9 cellular contexts compared by ENCODE assay signal in the genomic region with DNA sequence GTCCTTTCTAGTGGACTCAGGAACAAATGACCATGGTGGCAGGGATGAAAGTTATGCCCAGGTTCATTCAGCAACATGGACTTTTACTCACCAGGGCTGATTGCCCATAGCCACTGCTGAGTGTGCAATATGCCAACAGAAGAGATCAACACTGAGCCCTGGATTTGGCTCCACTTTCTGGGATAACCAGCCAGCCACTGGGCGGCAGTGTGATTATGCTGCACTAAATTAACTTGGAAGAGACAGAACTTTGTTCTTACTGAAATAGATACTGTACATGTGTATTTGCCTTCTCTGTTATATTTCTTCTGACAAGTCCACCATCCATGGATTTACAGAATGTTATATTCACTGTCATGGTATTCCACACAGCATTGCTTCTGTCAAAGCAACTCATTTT.
DNase-seq lines count a peak whose midpoint lies in the region; ATAC-seq, FAIRE-seq and TF ChIP-seq lines count a peak whose summit lies in the region.
"Had no signal": no experiment of that assay in that cellular context is flagged by ENCODE, and none has a peak within 500 bp of the region (broad histone marks: within the 10 kb centered on the region; RNA-seq: fewer than 3 reads in every experiment).

No MANE protein-coding gene starts in this region.

- CTCF ChIA-PET in HCT116 (lab: Charles Lee): no interaction called here
- CTCF ChIA-PET in CD8-positive, alpha-beta memory T cell (lab: Charles Lee): no interaction called here

- TF ChIP-seq RAD21 in HCT116 (IDR thresholded peaks at IDR 0.05; ENCODE audit: low read depth): no peak

- no peak for ATAC-seq in HCT116

- no TSS peak for BruUV-seq in HCT116 (replicated peaks; lab: Mats Ljungman, UMichigan)

- dilution Hi-C loops in keratinocyte (cut with MboI; ENCODE audit: extremely low pct_ligation_motif_present, low sequenced_read_pairs): no loop called here

- 6 to 30% (median 24%) methylated on average over 1 of the region's 1 CpG for WGBS in adrenal gland, 4 donors
- 20% methylated on average over 1 of the region's 1 CpG; no CpG with 5 or more reads in 1 of the 2 donors for WGBS in transverse colon (ENCODE audit: low coverage in 1 of 2), 2 donors

- H3K27ac Mint-ChIP-seq in CD8-positive, alpha-beta memory T cell: no peak overlapping the region
- H3K27ac Mint-ChIP-seq in activated T-helper 1 cell treated with anti-CD3 and anti-CD28 coated beads, Interleukin-12 subunit alpha, Interleukin-12 subunit beta, Interleukin-2, Interleukin-4 antibody, amounts not matched to agents 30 ng/mL and 10 ng/mL and 1 ng/mL, durations not matched to agents 14 hours and 24 hours and 36 hours: no peak overlapping the region

- TF ChIP-seq EP300 in transverse colon (IDR thresholded peaks at IDR 0.05; ENCODE audit: low read depth): no peak

- no peak overlapping the region for H3K4me2 ChIP-seq in HCT116 (ENCODE audit: low read length)
- no peak overlapping the region for H3K4me2 ChIP-seq in keratinocyte (ENCODE audit: control insufficient read depth, extremely low read depth, insufficient read depth, low read depth, low read length)

- H3K4me3 ChIP-seq in HCT116 (replicated peaks in 1 of 2; ENCODE audit: low read depth in 1 of 2, low read length in 2 of 2): no peak overlapping the region
- no peak overlapping the region for H3K4me3 ChIP-seq in adrenal gland
- H3K4me3 ChIP-seq in keratinocyte (ENCODE audit: control insufficient read depth in 2 of 3, extremely low read depth in 1 of 3, insufficient read depth in 2 of 3, low read depth in 1 of 3, low read length in 3 of 3): no peak overlapping the region
- no peak overlapping the region for H3K4me3 ChIP-seq in CD8-positive, alpha-beta memory T cell (ENCODE audit: low read length)
- no peak overlapping the region for H3K4me3 ChIP-seq in transverse colon
- H3K4me3 ChIP-seq: tibial nerve had no signal

- RAD21 ChIA-PET in HCT116 (lab: Charles Lee; ENCODE audit: low non-redundant PET in 1 of 2, low total read pairs in 2 of 2, uncharacterized antibody in 2 of 2, unreplicated experiment in 2 of 2): interaction anchor here in 1 of 2 experiments (0.6 kb wide), 1 partner anchor 187 kb away, joined by 3 read pairs; no protein-coding TSS in a partner anchor

- POLR2A ChIA-PET in HCT116 (lab: Charles Lee): no interaction called here
- POLR2A ChIA-PET in CD8-positive, alpha-beta memory T cell (lab: Charles Lee): no interaction called here

- H3K9me3 Mint-ChIP-seq in CD8-positive, alpha-beta memory T cell: peaks cover 0 to 2% (median 0%) of the 10 kb centered on the region in 5 donors
- peaks cover 10% of the 10 kb centered on the region for H3K9me3 Mint-ChIP-seq in activated T-helper 1 cell treated with anti-CD3 and anti-CD28 coated beads, Interleukin-12 subunit alpha, Interleukin-12 subunit beta, Interleukin-2, Interleukin-4 antibody, amounts not matched to agents 30 ng/mL and 10 ng/mL and 1 ng/mL, durations not matched to agents 14 hours and 24 hours and 36 hours

- in situ Hi-C loops in ACHN (cut with HindIII; ENCODE audit: low pct_ligation_motif_present, low pct_unique_long_range_greater_than_20kb, low sequenced_read_pairs) (no loop called here), transverse colon (cut with MboI; ENCODE audit: low pct_ligation_motif_present in 1 of 4, low pct_unique_long_range_greater_than_20kb in 1 of 4, low sequenced_read_pairs in 3 of 4) (no loop called here)

- H3K4me3 Mint-ChIP-seq in CD8-positive, alpha-beta memory T cell: no peak overlapping the region
- H3K4me3 Mint-ChIP-seq in activated T-helper 1 cell treated with anti-CD3 and anti-CD28 coated beads, Interleukin-12 subunit alpha, Interleukin-12 subunit beta, Interleukin-2, Interleukin-4 antibody, amounts not matched to agents 30 ng/mL and 10 ng/mL and 1 ng/mL, durations not matched to agents 14 hours and 24 hours and 36 hours: no peak overlapping the region

- TF ChIP-seq CTCF in HCT116 (IDR thresholded peaks at IDR 0.05 in 2 of 3, conservative IDR thresholded peaks at IDR 0.05 in 1 of 3; ENCODE audit: borderline replicate concordance in 1 of 3, insufficient read depth in 1 of 3, low read depth in 2 of 3, low read length in 2 of 3) (peak in 2 of 3 experiments; percentile 14 to 16; a peak in 1 of 6 replicates), adrenal gland (IDR thresholded peaks at IDR 0.05) (peak in 5 of 6 experiments; percentile 21 to 33 (median 22)), keratinocyte (optimal IDR thresholded peaks at IDR 0.05 in 1 of 3, IDR thresholded peaks at IDR 0.05 in 1 of 3, conservative IDR thresholded peaks at IDR 0.05 in 1 of 3; ENCODE audit: extremely low read depth in 1 of 3, insufficient read depth in 2 of 3, low read length in 3 of 3) (peak; percentile 74 to 81 (median 80)), transverse colon (IDR thresholded peaks at IDR 0.05) (peak in 2 of 5 experiments; percentile 22 to 24)

- intact Hi-C loops in HCT116 (cut with micrococcal nuclease) (no loop called here), adrenal gland (cut with DNase I) (loop anchor here in 1 of 2 donors (10.0 kb wide), 1 partner anchor 760 kb away; a partner anchor contains a TSS), transverse colon (cut with DNase I; ENCODE audit: low total_unique reads) (no loop called here)
- intact Hi-C loops in activated T-helper 1 cell treated with anti-CD3 and anti-CD28 coated beads, Interleukin-12 subunit alpha, Interleukin-12 subunit beta, Interleukin-2, Interleukin-4 antibody, amounts not matched to agents 30 ng/mL and 10 ng/mL and 1 ng/mL, durations not matched to agents 14 hours and 24 hours and 36 hours (cut with micrococcal nuclease): no loop called here

- no peaks in the 10 kb centered on the region for H3K9me1 ChIP-seq in keratinocyte (ENCODE audit: control insufficient read depth, extremely low read depth, insufficient read depth, low read length)

- H3K36me3 Mint-ChIP-seq in CD8-positive, alpha-beta memory T cell: no peaks in the 10 kb centered on the region
- H3K36me3 Mint-ChIP-seq in activated T-helper 1 cell treated with anti-CD3 and anti-CD28 coated beads, Interleukin-12 subunit alpha, Interleukin-12 subunit beta, Interleukin-2, Interleukin-4 antibody, amounts not matched to agents 30 ng/mL and 10 ng/mL and 1 ng/mL, durations not matched to agents 14 hours and 24 hours and 36 hours (ENCODE audit: low read depth): no peaks in the 10 kb centered on the region

- DNase-seq in ACHN: peak; percentile 40
- DNase-seq in HCT116 (ENCODE audit: low read depth, low spot score): no peak
- DNase-seq in adrenal gland: peak; percentile 21 to 74 (median 28)
- no peak for DNase-seq in keratinocyte (ENCODE audit: low read depth, low spot score)
- no peak for DNase-seq in CD8-positive, alpha-beta memory T cell
- no peak for DNase-seq in stimulated activated naive CD4-positive, alpha-beta T cell treated with Interleukin-2 at 50 U/mL for 16 hours (lab: John Stamatoyannopoulos, UW)
- DNase-seq in transverse colon: no peak
- no peak for DNase-seq in activated T-helper 1 cell treated with anti-CD3 and anti-CD28 coated beads, Interleukin-12 subunit alpha, Interleukin-12 subunit beta, Interleukin-2, Interleukin-4 antibody, amounts not matched to agents 30 ng/mL and 10 ng/mL and 1 ng/mL, durations not matched to agents 14 hours and 24 hours and 36 hours (ENCODE audit: low spot score)

- H3K36me3 ChIP-seq in HCT116 (ENCODE audit: control insufficient read depth in 1 of 2, insufficient read depth in 2 of 2, low read length in 2 of 2) (no peaks in the 10 kb centered on the region), adrenal gland (replicated peaks in 1 of 2) (no peaks in the 10 kb centered on the region), keratinocyte (ENCODE audit: control insufficient read depth in 2 of 2, extremely low read depth in 1 of 2, insufficient read depth in 2 of 2, low read length in 2 of 2) (no peaks in the 10 kb centered on the region), transverse colon (no peaks in the 10 kb centered on the region)
- no peaks in the 10 kb centered on the region for H3K36me3 ChIP-seq in CD8-positive, alpha-beta memory T cell (ENCODE audit: insufficient read depth, low read length)
- H3K36me3 ChIP-seq: tibial nerve had no signal

- H3K27me3 Mint-ChIP-seq in CD8-positive, alpha-beta memory T cell: no peaks in the 10 kb centered on the region
- no peaks in the 10 kb centered on the region for H3K27me3 Mint-ChIP-seq in activated T-helper 1 cell treated with anti-CD3 and anti-CD28 coated beads, Interleukin-12 subunit alpha, Interleukin-12 subunit beta, Interleukin-2, Interleukin-4 antibody, amounts not matched to agents 30 ng/mL and 10 ng/mL and 1 ng/mL, durations not matched to agents 14 hours and 24 hours and 36 hours (ENCODE audit: insufficient read depth)

- H3K79me2 ChIP-seq in HCT116 (ENCODE audit: insufficient read depth, low read length): no peaks in the 10 kb centered on the region
- H3K79me2 ChIP-seq in keratinocyte (ENCODE audit: control insufficient read depth, insufficient read depth, low read length): no peaks in the 10 kb centered on the region

- TF ChIP-seq POLR2A in HCT116 (IDR thresholded peaks at IDR 0.05; ENCODE audit: borderline replicate concordance, extremely low read depth, insufficient read depth, insufficient read length) (no peak), adrenal gland (IDR thresholded peaks at IDR 0.05) (no peak), transverse colon (IDR thresholded peaks at IDR 0.05) (no peak)

- no peak overlapping the region for H2AFZ ChIP-seq in HCT116 (ENCODE audit: low read depth, low read length, poor library complexity, severe bottlenecking)
- no peak overlapping the region for H2AFZ ChIP-seq in keratinocyte (ENCODE audit: control insufficient read depth, low read length)

- H4K20me1 ChIP-seq in HCT116 (ENCODE audit: insufficient read depth) (no peaks in the 10 kb centered on the region), keratinocyte (ENCODE audit: control insufficient read depth, extremely low read depth, insufficient read depth, low read length) (no peaks in the 10 kb centered on the region)

- H3K4me1 ChIP-seq in HCT116 (ENCODE audit: control insufficient read depth in 1 of 2, insufficient read depth in 2 of 2, low read length in 2 of 2): no peaks in the 10 kb centered on the region
- H3K4me1 ChIP-seq in adrenal gland (replicated peaks in 1 of 2): no peaks in the 10 kb centered on the region
- H3K4me1 ChIP-seq in keratinocyte (ENCODE audit: control insufficient read depth, extremely low read depth, insufficient read depth, low read length): no peaks in the 10 kb centered on the region
- H3K4me1 ChIP-seq in CD8-positive, alpha-beta memory T cell (ENCODE audit: insufficient read depth, low read length): no peaks in the 10 kb centered on the region
- H3K4me1 ChIP-seq in transverse colon: no peaks in the 10 kb centered on the region
- H3K4me1 ChIP-seq: tibial nerve had no signal

- no peak for FAIRE-seq in keratinocyte (lab: Jason Lieb, UNC)

- H3K9me2 ChIP-seq in HCT116 (ENCODE audit: insufficient read depth): no peaks in the 10 kb centered on the region

- H3K9ac ChIP-seq in HCT116 (ENCODE audit: low read length) (no peak overlapping the region), keratinocyte (ENCODE audit: control insufficient read depth, extremely low read depth, insufficient read depth, low read length) (no peak overlapping the region)

- H3K27ac ChIP-seq in HCT116 (ENCODE audit: low read depth, low read length) (no peak overlapping the region), adrenal gland (no peak overlapping the region), keratinocyte (ENCODE audit: control insufficient read depth, insufficient read depth, low read length) (no peak overlapping the region), transverse colon (no peak overlapping the region)
- H3K27ac ChIP-seq in CD8-positive, alpha-beta memory T cell (ENCODE audit: low read depth, low read length): no peak overlapping the region
- H3K27ac ChIP-seq: tibial nerve had no signal

- no peaks in the 10 kb centered on the region for H3K27me3 ChIP-seq in HCT116 (ENCODE audit: insufficient read depth, low read length)
- H3K27me3 ChIP-seq in adrenal gland: no peaks in the 10 kb centered on the region
- no peaks in the 10 kb centered on the region for H3K27me3 ChIP-seq in keratinocyte (ENCODE audit: control insufficient read depth, extremely low read depth, insufficient read depth, low read length)
- no peaks in the 10 kb centered on the region for H3K27me3 ChIP-seq in CD8-positive, alpha-beta memory T cell (ENCODE audit: insufficient read depth, low read length, poor library complexity, severe bottlenecking)
- H3K27me3 ChIP-seq in transverse colon: no peaks in the 10 kb centered on the region
- H3K27me3 ChIP-seq: tibial nerve had no signal

- H3K4me1 Mint-ChIP-seq in CD8-positive, alpha-beta memory T cell: no peaks in the 10 kb centered on the region
- no peaks in the 10 kb centered on the region for H3K4me1 Mint-ChIP-seq in activated T-helper 1 cell treated with anti-CD3 and anti-CD28 coated beads, Interleukin-12 subunit alpha, Interleukin-12 subunit beta, Interleukin-2, Interleukin-4 antibody, amounts not matched to agents 30 ng/mL and 10 ng/mL and 1 ng/mL, durations not matched to agents 14 hours and 24 hours and 36 hours (ENCODE audit: low read depth)

- H3K9me3 ChIP-seq in HCT116 (ENCODE audit: control insufficient read depth in 1 of 2, insufficient read depth in 1 of 2, low read depth in 1 of 2, low read length in 2 of 2) (no peaks in the 10 kb centered on the region), adrenal gland (replicated peaks in 1 of 3) (no peaks in the 10 kb centered on the region), keratinocyte (ENCODE audit: control insufficient read depth, low read depth, low read length) (no peaks in the 10 kb centered on the region), transverse colon (no peaks in the 10 kb centered on the region)
- no peaks in the 10 kb centered on the region for H3K9me3 ChIP-seq in CD8-positive, alpha-beta memory T cell (ENCODE audit: low read length)
- H3K9me3 ChIP-seq: tibial nerve had no signal

Comparison
In these comparisons a context has a peak if more than half of its experiments do, and no peak if none do; other contexts are left out.
1. DNase-seq: peak in ACHN (single experiment) and adrenal gland (7 of 7); none in HCT116 (single experiment), keratinocyte (single experiment), CD8-positive, alpha-beta memory T cell (0 of 5), stimulated activated naive CD4-positive, alpha-beta T cell treated with Interleukin-2 at 50 U/mL for 16 hours (single experiment), transverse colon (single experiment) and activated T-helper 1 cell treated with anti-CD3 and anti-CD28 coated beads, Interleukin-12 subunit alpha, Interleukin-12 subunit beta, Interleukin-2, Interleukin-4 antibody, amounts not matched to agents 30 ng/mL and 10 ng/mL and 1 ng/mL, durations not matched to agents 14 hours and 24 hours and 36 hours (single experiment).